Comparison of ENCODE assay signal across 18 cellular contexts in the genomic region with DNA sequence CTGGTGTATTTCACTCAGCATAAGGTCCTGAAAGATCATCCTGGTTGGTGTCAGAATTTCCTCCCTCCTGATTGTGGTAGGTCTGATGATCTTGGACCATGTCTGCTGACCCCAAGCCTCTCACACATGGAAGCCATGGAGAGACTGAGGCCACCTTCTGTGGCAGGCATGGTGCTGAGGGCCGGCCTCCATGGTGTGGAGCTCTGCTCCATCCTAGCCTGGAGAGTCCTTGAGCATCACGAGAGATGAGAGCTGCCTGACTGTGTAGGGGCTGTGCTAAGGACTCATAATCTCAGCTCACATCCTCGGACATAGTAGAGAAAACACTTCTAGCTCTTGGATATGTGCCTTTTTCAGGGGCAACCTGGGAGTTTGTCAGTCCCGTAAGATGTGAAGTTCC. TPM values are rescaled to one million over a fixed set of nuclear protein-coding genes. Genes with fewer than 3 reads are reported as not detected.
DNase-seq lines count a peak whose midpoint lies in the region; ATAC-seq and TF ChIP-seq lines count a peak whose summit lies in the region.
"Had no signal": no experiment of that assay in that cellular context is flagged by ENCODE, and none has a peak within 500 bp of the region (broad histone marks: within the 10 kb centered on the region; RNA-seq: fewer than 3 reads in every experiment).

No MANE protein-coding gene starts in this region.

- no peak overlapping the region for H4K91ac ChIP-seq in IMR-90 (ENCODE audit: insufficient read depth, low read depth, low read length)

- H2BK20ac ChIP-seq in IMR-90 (ENCODE audit: low read depth, low read length), result no peak overlapping the region

- H2BK120ac ChIP-seq in IMR-90 (ENCODE audit: low read depth, low read length), result no peak overlapping the region

- no peak overlapping the region for H2AK9ac ChIP-seq in IMR-90 (replicated peaks; ENCODE audit: low read depth, low read length, poor library complexity)

- H3K4me1 Mint-ChIP-seq in activated naive CD8-positive, alpha-beta T cell treated with anti-CD3 and anti-CD28 coated beads, Interleukin-2, amount 10 ng/mL, durations not matched to agents 7 days and 5 days, result peaks cover under 1% of the 10 kb centered on the region

- H3K79me1 ChIP-seq in IMR-90 (ENCODE audit: low read depth in 1 of 2, low read length in 2 of 2), result peaks cover 67 to 94% of the 10 kb centered on the region in 2 experiments

- no peak overlapping the region for H3K56ac ChIP-seq in IMR-90 (ENCODE audit: extremely low read depth, insufficient read depth, low read length)

- H2BK5ac ChIP-seq in IMR-90 (ENCODE audit: low read depth, low read length, poor library complexity, severe bottlenecking), result no peak overlapping the region

- no peak overlapping the region for H2BK15ac ChIP-seq in IMR-90 (ENCODE audit: low read depth, low read length)

- H3K23ac ChIP-seq in IMR-90 (ENCODE audit: low read depth, low read length), result no peak overlapping the region

- no peaks in the 10 kb centered on the region for H3K9me3 ChIP-seq in IMR-90 (ENCODE audit: control insufficient read depth, insufficient read depth, low read length)
- H3K9me3 ChIP-seq: HAP-1, SK-N-SH had no signal

- H3K4me3 Mint-ChIP-seq in activated naive CD8-positive, alpha-beta T cell treated with anti-CD3 and anti-CD28 coated beads, Interleukin-2, amount 10 ng/mL, durations not matched to agents 7 days and 5 days, result no peak overlapping the region
- H3K4me3 Mint-ChIP-seq: B cell; CD4-positive, CD25-positive, alpha-beta regulatory T cell had no signal

- ATAC-seq in IMR-90 (ENCODE audit: low read depth), result no peak
- no peak for ATAC-seq in activated naive CD8-positive, alpha-beta T cell treated with anti-CD3 and anti-CD28 coated beads, Interleukin-2, amount 10 ng/mL, durations not matched to agents 7 days and 5 days (ENCODE audit: low read depth)
- no peak for ATAC-seq in GM18907 (IDR thresholded peaks at IDR 0.05; ENCODE audit: unreplicated experiment)
- no peak for ATAC-seq in HG02571 (IDR thresholded peaks at IDR 0.05; ENCODE audit: unreplicated experiment)
- ATAC-seq: PC-3 had no signal

- peaks cover 34% of the 10 kb centered on the region for H3K36me3 ChIP-seq in IMR-90 (ENCODE audit: control insufficient read depth, insufficient read depth, low read length)

- H3K4me2 ChIP-seq in IMR-90 (ENCODE audit: low read depth, low read length), result no peak overlapping the region
- H3K4me2 ChIP-seq: SK-N-SH had no signal

- POLR2A ChIA-PET in IMR-90 (lab: Charles Lee; ENCODE audit: unreplicated experiment), result no interaction called here
- POLR2A ChIA-PET in activated naive CD8-positive, alpha-beta T cell treated with anti-CD3 and anti-CD28 coated beads, Interleukin-2, amount 10 ng/mL, durations not matched to agents 7 days and 5 days (lab: Charles Lee), result no interaction called here

- in situ Hi-C loops in IMR-90 (cut with MboI; ENCODE audit: low sequenced_read_pairs), result no loop called here

- no peaks in the 10 kb centered on the region for H3K27me3 ChIP-seq in IMR-90 (ENCODE audit: control insufficient read depth, insufficient read depth, low read length)

- dilution Hi-C loops in IMR-90 (cut with HindIII; ENCODE audit: low sequenced_read_pairs, unreplicated experiment), result no loop called here

- TF ChIP-seq RAD21 in IMR-90 (IDR thresholded peaks at IDR 0.05; ENCODE audit: low read length), result no peak

- H4K5ac ChIP-seq in IMR-90 (ENCODE audit: low read depth, low read length), result no peak overlapping the region

- no peak overlapping the region for H3K9ac ChIP-seq in IMR-90 (ENCODE audit: low read depth, low read length)
- H3K9ac ChIP-seq: SK-N-SH had no signal

- peaks cover 5% of the 10 kb centered on the region; the same call in 1 of the 2 replicates for H3K4me1 ChIP-seq in IMR-90 (ENCODE audit: control insufficient read depth, insufficient read depth, low read length)
- H3K4me1 ChIP-seq: HAP-1 had no signal

- TF ChIP-seq CTCF in IMR-90 (conservative IDR thresholded peaks at IDR 0.05; ENCODE audit: low read depth, low read length), result no peak

- H3K18ac ChIP-seq in IMR-90 (ENCODE audit: low read depth, low read length), result no peak overlapping the region

- H3K27ac ChIP-seq in IMR-90 (ENCODE audit: insufficient read depth, low read length), result no peak overlapping the region

- peaks cover 87% of the 10 kb centered on the region for H4K20me1 ChIP-seq in IMR-90 (ENCODE audit: insufficient read depth, low read length)

- peaks cover 29% of the 10 kb centered on the region for H3K9me1 ChIP-seq in IMR-90 (ENCODE audit: insufficient read depth, low read length)

- 100% methylated on average over 1 of the region's 4 CpGs; no CpG with 5 or more reads in 1 of the 2 experiments for WGBS in IMR-90 (ENCODE audit: extremely low coverage in 2 of 2, insufficient read length in 1 of 2), 2 experiments

- H2AK5ac ChIP-seq in IMR-90 (ENCODE audit: low read depth, low read length), result no peak overlapping the region

- no peak for TF ChIP-seq POLR2A in IMR-90 (IDR thresholded peaks at IDR 0.05; ENCODE audit: low read depth, low read length)

- no peak overlapping the region for H3K4me3 ChIP-seq in IMR-90 (ENCODE audit: insufficient read depth, low read depth, low read length)
- H3K4me3 ChIP-seq: HAP-1 had no signal

- intact Hi-C loops in IMR-90 (cut with micrococcal nuclease), result no loop called here
- intact Hi-C loops in posterior vena cava (cut with DNase I), result no loop called here

- no TSS peak for BruUV-seq in IMR-90 (replicated peaks; lab: Mats Ljungman, UMichigan)

- H2AFZ ChIP-seq in IMR-90 (replicated peaks; ENCODE audit: low read length, poor library complexity), result peak overlapping the region; percentile 54

- CTCF ChIA-PET in IMR-90 (lab: Yijun Ruan, JAX), result no interaction called here

- H3K4ac ChIP-seq in IMR-90 (ENCODE audit: low read depth, low read length), result no peak overlapping the region

- H3K36me3 Mint-ChIP-seq in activated naive CD8-positive, alpha-beta T cell treated with anti-CD3 and anti-CD28 coated beads, Interleukin-2, amount 10 ng/mL, durations not matched to agents 7 days and 5 days, result peaks cover 5% of the 10 kb centered on the region

- peak overlapping the region; percentile 37 for H3K27ac Mint-ChIP-seq in activated naive CD8-positive, alpha-beta T cell treated with anti-CD3 and anti-CD28 coated beads, Interleukin-2, amount 10 ng/mL, durations not matched to agents 7 days and 5 days
- H3K27ac Mint-ChIP-seq: B cell had no signal

- no peaks in the 10 kb centered on the region for H3K27me3 Mint-ChIP-seq in activated naive CD8-positive, alpha-beta T cell treated with anti-CD3 and anti-CD28 coated beads, Interleukin-2, amount 10 ng/mL, durations not matched to agents 7 days and 5 days
- H3K27me3 Mint-ChIP-seq: B cell; CD4-positive, CD25-positive, alpha-beta regulatory T cell had no signal

- DNase-seq in IMR-90 (no peak), islet precursor cell (peak; percentile 41), posterior vena cava (ENCODE audit: low spot score) (peak; percentile 44), COLO829 (ENCODE audit: low spot score) (no peak)
- DNase-seq in activated naive CD8-positive, alpha-beta T cell treated with anti-CD3 and anti-CD28 coated beads, Interleukin-2, amount 10 ng/mL, durations not matched to agents 7 days and 5 days, result no peak
- DNase-seq: ACHN; CD4-positive, CD25-positive, alpha-beta regulatory T cell; KBM-7; NCI-H1092; NCI-H2081 treated with DMSO at 0.1 percent for 48 hours; NCI-H510A treated with DMSO at 0.1 percent for 48 hours; NCI-H82; PC-3; SK-N-SH had no signal

- no peaks in the 10 kb centered on the region for H3K9me3 Mint-ChIP-seq in activated naive CD8-positive, alpha-beta T cell treated with anti-CD3 and anti-CD28 coated beads, Interleukin-2, amount 10 ng/mL, durations not matched to agents 7 days and 5 days
- H3K9me3 Mint-ChIP-seq: CD4-positive, CD25-positive, alpha-beta regulatory T cell had no signal

- H4K8ac ChIP-seq in IMR-90 (ENCODE audit: low read depth in 2 of 2, low read length in 2 of 2), result no peak overlapping the region

- H3K14ac ChIP-seq in IMR-90 (replicated peaks; ENCODE audit: low read depth, low read length), result no peak overlapping the region

TF ChIP-seq in IMR-90, 13 proteins besides CTCF, POLR2A, EP300 and RAD21 (continues in another document):
- TF ChIP-seq, protein P1, sequence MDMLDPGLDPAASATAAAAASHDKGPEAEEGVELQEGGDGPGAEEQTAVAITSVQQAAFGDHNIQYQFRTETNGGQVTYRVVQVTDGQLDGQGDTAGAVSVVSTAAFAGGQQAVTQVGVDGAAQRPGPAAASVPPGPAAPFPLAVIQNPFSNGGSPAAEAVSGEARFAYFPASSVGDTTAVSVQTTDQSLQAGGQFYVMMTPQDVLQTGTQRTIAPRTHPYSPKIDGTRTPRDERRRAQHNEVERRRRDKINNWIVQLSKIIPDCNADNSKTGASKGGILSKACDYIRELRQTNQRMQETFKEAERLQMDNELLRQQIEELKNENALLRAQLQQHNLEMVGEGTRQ (IDR thresholded peaks at IDR 0.05; ENCODE audit: low read depth, low read length), result no peak
- no peak for TF ChIP-seq NFE2L2 (IDR thresholded peaks at IDR 0.05; ENCODE audit: low read depth, low read length)
- no peak for TF ChIP-seq MAFK (IDR thresholded peaks at IDR 0.05; ENCODE audit: low read depth, low read length)
- TF ChIP-seq SMC3 (IDR thresholded peaks at IDR 0.05; ENCODE audit: low read depth, low read length), result no peak
- TF ChIP-seq RCOR1 (IDR thresholded peaks at IDR 0.05; ENCODE audit: insufficient replicate concordance, low read length), result no peak
- TF ChIP-seq MXI1 (IDR thresholded peaks at IDR 0.05; ENCODE audit: borderline replicate concordance, low read depth, low read length), result no peak
- no peak for TF ChIP-seq RFX5 (IDR thresholded peaks at IDR 0.05; ENCODE audit: low read depth, low read length)
- TF ChIP-seq CEBPB (IDR thresholded peaks at IDR 0.05; ENCODE audit: low read depth, low read length), result no peak
- TF ChIP-seq MAZ (IDR thresholded peaks at IDR 0.05; ENCODE audit: borderline replicate concordance, low read depth, low read length), result no peak
- no peak for TF ChIP-seq CHD1 (IDR thresholded peaks at IDR 0.05; ENCODE audit: low read depth, low read length)
- TF ChIP-seq BHLHE40 (IDR thresholded peaks at IDR 0.05; ENCODE audit: low read depth, low read length), result no peak

RNA-seq across cellular contexts. Expression of a gene that starts 40.6 kb away (rescaled TPM):
- 111 and 113 TPM in 2 replicates for total RNA-seq in IMR-90 (2012; rRNA removed)
- polyA plus RNA-seq in IMR-90 (2012; rRNA removed), result 147 and 149 TPM in 2 replicates
- polyA plus RNA-seq in IMR-90 (2012; cell fraction: cytosol; rRNA removed), result 125 and 140 TPM in 2 replicates
- 139 TPM in 2 replicates for polyA plus RNA-seq in IMR-90 (2012; cell fraction: nucleus; rRNA removed; ENCODE audit: low replicate concordance)
- 100 to 1,000 TPM; 210 to 239 TPM for total RNA-seq in activated naive CD8-positive, alpha-beta T cell treated with anti-CD3 and anti-CD28 coated beads, Interleukin-2, amount 10 ng/mL, durations not matched to agents 7 days and 5 days
- total RNA-seq in posterior vena cava, result 100 to 1,000 TPM; 359 to 405 TPM

Comparison
In these comparisons a context has a peak if more than half of its experiments do, and no peak if none do; other contexts are left out.
1. DNase-seq: peak in islet precursor cell (single experiment) and posterior vena cava (single experiment); none in IMR-90 (single experiment), activated naive CD8-positive, alpha-beta T cell treated with anti-CD3 and anti-CD28 coated beads, Interleukin-2, amount 10 ng/mL, durations not matched to agents 7 days and 5 days (single experiment) and COLO829 (single experiment).